9 cellular contexts compared by ENCODE assay signal in the genomic region with DNA sequence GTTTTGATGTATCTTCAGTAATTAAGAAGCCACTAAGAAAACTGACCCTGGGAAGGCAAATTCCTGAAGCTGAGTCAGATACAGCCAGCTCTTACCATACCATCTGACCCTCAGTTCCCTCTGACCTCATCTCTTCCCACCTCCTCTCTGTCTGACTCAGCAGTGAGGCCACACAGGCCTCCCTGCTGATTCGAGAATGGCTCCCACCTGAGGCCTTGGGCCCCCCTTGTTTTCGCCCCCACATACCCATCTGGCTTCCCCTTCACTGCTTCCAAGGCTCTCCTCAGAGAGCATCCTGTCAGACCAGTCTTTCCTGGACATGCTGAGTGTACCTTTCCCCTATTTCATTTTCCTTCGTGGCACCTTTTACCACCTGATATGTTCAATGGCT.
A peak's percentile ranks its signal among the peaks of the same experiment; 100 is the strongest.
DNase-seq lines count a peak whose midpoint lies in the region; ATAC-seq, FAIRE-seq and TF ChIP-seq lines count a peak whose summit lies in the region.
"Had no signal": no experiment of that assay in that cellular context is flagged by ENCODE, and none has a peak within 500 bp of the region (broad histone marks: within the 10 kb centered on the region; RNA-seq: fewer than 3 reads in every experiment).

No MANE protein-coding gene starts in this region.

- no peak overlapping the region for H3K4me3 ChIP-seq in OCI-LY3 (ENCODE audit: low read length)
- H3K4me3 ChIP-seq in epithelial cell of proximal tubule (ENCODE audit: low read depth, low read length): peak overlapping the region; percentile 15
- no peak overlapping the region for H3K4me3 ChIP-seq in pancreas
- H3K4me3 ChIP-seq: BLaER1 had no signal

- intact Hi-C loops in pancreas (cut with DNase I): no loop called here

- H3K27ac ChIP-seq in OCI-LY3 (ENCODE audit: low read length) (peak overlapping the region; percentile 29; the same call in 1 of the 2 replicates), pancreas (peak overlapping the region in 3 of 4 donors; percentile 28 to 72 (median 64))
- H3K27ac ChIP-seq: BLaER1 had no signal

- peak overlapping the region; percentile 48 for H3K4me2 ChIP-seq in OCI-LY3 (ENCODE audit: low read length)
- H3K4me2 ChIP-seq: BLaER1 had no signal

- no peaks in the 10 kb centered on the region for H4K20me1 ChIP-seq in OCI-LY3 (ENCODE audit: insufficient read depth, low read length)
- H4K20me1 ChIP-seq: BLaER1 had no signal

- H3K9me3 ChIP-seq in OCI-LY3 (ENCODE audit: insufficient read depth, low read length): no peaks in the 10 kb centered on the region
- H3K9me3 ChIP-seq in pancreas: no peaks in the 10 kb centered on the region

- peak; percentile 86 for ATAC-seq in HG02623 (IDR thresholded peaks at IDR 0.05; ENCODE audit: unreplicated experiment)
- peak in 3 of 4 donors; percentile 55 to 86 (median 85) for ATAC-seq in pancreas

- DNase-seq in SIG-M5 treated with dmso at 0.1 percent for 504 hours (lab: John Stamatoyannopoulos, UW; ENCODE audit: unreplicated experiment): peak; percentile 58
- DNase-seq in SIG-M5 (lab: John Stamatoyannopoulos, UW): no peak
- DNase-seq in epithelial cell of proximal tubule (ENCODE audit: low read depth): peak; percentile 98
- peak in 2 of 6 donors; percentile 6 to 39 for DNase-seq in pancreas
- DNase-seq in NCI-H1436 (lab: John Stamatoyannopoulos, UW): no peak
- no peak for DNase-seq in NCI-H2081 treated with DMSO at 0.1 percent for 48 hours (lab: John Stamatoyannopoulos, UW)

- peak overlapping the region; percentile 33; the same call in 1 of the 2 replicates for H2AFZ ChIP-seq in OCI-LY3 (ENCODE audit: low read depth, low read length)

- peaks cover 19% of the 10 kb centered on the region for H3K4me1 ChIP-seq in OCI-LY3 (ENCODE audit: low read length)
- H3K4me1 ChIP-seq in pancreas: peaks cover 0 to 3% (median 0%) of the 10 kb centered on the region in 3 donors
- H3K4me1 ChIP-seq: BLaER1 had no signal

- TF ChIP-seq CTCF in OCI-LY3 (IDR thresholded peaks at IDR 0.05; ENCODE audit: low read depth, low read length) (no peak), epithelial cell of proximal tubule (conservative IDR thresholded peaks at IDR 0.05; ENCODE audit: low read depth, low read length) (no peak), pancreas (IDR thresholded peaks at IDR 0.05) (no peak)

- H3K36me3 ChIP-seq in OCI-LY3 (replicated peaks; ENCODE audit: low read depth, low read length) (no peaks in the 10 kb centered on the region), pancreas (no peaks in the 10 kb centered on the region)
- H3K36me3 ChIP-seq: BLaER1 had no signal

- H3K9ac ChIP-seq in OCI-LY3 (ENCODE audit: low read length): peak overlapping the region; percentile 34; the same call in 1 of the 2 replicates
- H3K9ac ChIP-seq: BLaER1 had no signal

- FAIRE-seq in pancreas (lab: Jason Lieb, UNC): no peak

- H3K79me2 ChIP-seq in OCI-LY3 (ENCODE audit: low read length): no peaks in the 10 kb centered on the region

- no peaks in the 10 kb centered on the region for H3K27me3 ChIP-seq in OCI-LY3 (ENCODE audit: low read depth, low read length)
- no peaks in the 10 kb centered on the region for H3K27me3 ChIP-seq in pancreas
- H3K27me3 ChIP-seq: BLaER1 had no signal

- 42 to 51% methylated on average over 3 of the region's 3 CpGs for WGBS in pancreas, 2 donors

Comparison
In these comparisons a context has a peak if more than half of its experiments do, and no peak if none do; other contexts are left out.
1. DNase-seq: peak in SIG-M5 treated with dmso at 0.1 percent for 504 hours (single experiment) and epithelial cell of proximal tubule (single experiment); none in SIG-M5 (single experiment), NCI-H1436 (single experiment) and NCI-H2081 treated with DMSO at 0.1 percent for 48 hours (single experiment).